In genomic region chr11:22078063-22078462, GRCh38 we compare ENCODE assay signal across 8 cellular contexts.
"Had no signal": no experiment of that assay in that cellular context is flagged by ENCODE, and none has a peak within 500 bp of the region (broad histone marks: within the 10 kb centered on the region; RNA-seq: fewer than 3 reads in every experiment).

No MANE protein-coding gene starts in this region.

- FAIRE-seq: G401.6, GM12878, GM12891, GM12892, GM18507, GM19239 had no signal

- ATAC-seq: GM12878 had no signal

- H3K4me3 ChIP-seq: GM12878 had no signal

- DNase-seq: GDM1, GF-D8 had no signal
